ENCODE assay signal across 1 cellular context in the genomic region with DNA sequence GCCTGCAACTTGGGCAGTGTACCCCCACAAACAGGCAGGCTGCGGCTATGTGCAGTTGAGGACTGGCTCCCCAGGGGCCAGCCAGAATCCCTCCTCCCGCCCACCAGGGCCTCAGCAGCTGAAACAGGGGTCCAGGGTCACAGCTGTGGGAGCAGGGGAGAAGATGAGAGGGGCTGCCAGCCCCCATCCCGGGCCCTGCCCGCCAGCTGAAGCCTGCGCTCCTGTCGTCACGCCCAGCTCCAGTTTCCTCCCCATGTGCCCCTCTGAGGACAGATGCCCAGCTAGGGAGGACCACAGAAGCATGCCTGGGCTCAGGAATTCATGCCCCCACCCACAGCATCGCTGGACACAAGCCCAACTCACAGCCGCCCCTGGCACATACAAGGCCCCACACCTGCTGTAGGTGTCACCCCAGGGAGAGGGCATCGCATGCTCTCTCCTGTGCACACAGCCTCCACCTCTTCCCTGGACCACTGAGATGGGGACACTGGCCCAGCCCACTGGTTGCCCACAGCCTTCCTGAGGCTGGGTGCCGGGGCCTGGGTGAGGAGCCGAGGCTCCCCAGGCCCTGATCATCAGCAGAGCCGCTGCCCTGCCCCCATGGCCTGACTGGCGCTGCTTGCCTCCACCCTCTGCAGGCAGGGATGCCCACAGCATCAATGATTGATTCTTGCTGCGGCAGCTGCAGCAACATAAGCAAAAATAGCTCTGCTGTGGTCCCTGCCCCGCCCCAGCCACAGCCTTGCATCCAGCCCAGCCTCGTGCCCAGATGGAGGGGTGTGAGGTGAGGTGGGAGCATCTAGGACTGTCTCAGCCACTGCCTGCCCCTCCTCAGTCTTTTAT.
TF ChIP-seq lines count a peak whose summit lies in the region.

No MANE protein-coding gene starts in this region.

TF ChIP-seq in H1, 55 proteins besides CTCF, POLR2A, EP300 and RAD21:
- no peak for TF ChIP-seq TEAD4 (IDR thresholded peaks at IDR 0.05; ENCODE audit: low read depth, low read length)
- no peak for TF ChIP-seq PHF8 (conservative IDR thresholded peaks at IDR 0.05; ENCODE audit: low read depth, low read length)
- no peak for TF ChIP-seq SIN3A (conservative IDR thresholded peaks at IDR 0.05 in 1 of 2, IDR thresholded peaks at IDR 0.05 in 1 of 2; ENCODE audit: low read depth in 1 of 2, low read length in 2 of 2)
- no peak for TF ChIP-seq TCF12 (IDR thresholded peaks at IDR 0.05; ENCODE audit: low read depth, low read length)
- TF ChIP-seq POU5F1 (IDR thresholded peaks at IDR 0.05; ENCODE audit: low read depth, low read length), result no peak
- TF ChIP-seq RBBP5 (IDR thresholded peaks at IDR 0.05; ENCODE audit: borderline replicate concordance, low read depth, low read length), result no peak
- no peak for TF ChIP-seq GTF2F1 (IDR thresholded peaks at IDR 0.05; ENCODE audit: borderline replicate concordance, low read depth, low read length)
- no peak for TF ChIP-seq ZNF274 (IDR thresholded peaks at IDR 0.05; ENCODE audit: borderline replicate concordance, extremely low read depth, low read length)
- no peak for TF ChIP-seq HDAC6 (IDR thresholded peaks at IDR 0.05; ENCODE audit: low read depth, low read length)
- no peak for TF ChIP-seq CREB1 (IDR thresholded peaks at IDR 0.05)
- TF ChIP-seq FOSL1 (IDR thresholded peaks at IDR 0.05; ENCODE audit: insufficient read depth, low read depth, low read length), result no peak
- no peak for TF ChIP-seq CBX5 (IDR thresholded peaks at IDR 0.05; ENCODE audit: low read depth, low read length)
- no peak for TF ChIP-seq TAF7 (optimal IDR thresholded peaks at IDR 0.05; ENCODE audit: borderline replicate concordance, low read depth, low read length)
- no peak for TF ChIP-seq SRF (IDR thresholded peaks at IDR 0.05; ENCODE audit: low read depth, low read length)
- no peak for TF ChIP-seq RNF2 (IDR thresholded peaks at IDR 0.05; ENCODE audit: borderline replicate concordance, low read depth, low read length, missing control alignments, poor library complexity, severe bottlenecking)
- TF ChIP-seq JUN (IDR thresholded peaks at IDR 0.05; ENCODE audit: low read depth, low read length), result no peak
- TF ChIP-seq KDM5A (IDR thresholded peaks at IDR 0.05; ENCODE audit: low read length), result no peak
TF ChIP-seq in H1: peak in this region for 0.
